Comparison of ENCODE assay signal across 8 cellular contexts in genomic region chr10:114767101-114767588, GRCh38. TPM values are rescaled to one million over a fixed set of nuclear protein-coding genes. Genes with fewer than 3 reads are reported as not detected.
DNase-seq lines count a peak whose midpoint lies in the region; ATAC-seq and TF ChIP-seq lines count a peak whose summit lies in the region.

No MANE protein-coding gene starts in this region.

- H3K79me2 ChIP-seq in KMS-11 (ENCODE audit: insufficient read depth, low read depth): no peaks in the 10 kb centered on the region

- H3K36me3 ChIP-seq in KMS-11 (ENCODE audit: insufficient read depth) (no peaks in the 10 kb centered on the region), right lobe of liver (no peaks in the 10 kb centered on the region), vagina (no peaks in the 10 kb centered on the region)

- in situ Hi-C loops in G401 (cut with HindIII; ENCODE audit: low sequenced_read_pairs): no loop called here

- peak overlapping the region; percentile 9; the same call in 1 of the 2 replicates for H3K9ac ChIP-seq in KMS-11

- H3K4me1 ChIP-seq in KMS-11 (ENCODE audit: low read depth, poor library complexity, severe bottlenecking): peaks cover 8% of the 10 kb centered on the region
- peaks cover 0 to 8% (median 2%) of the 10 kb centered on the region in 4 donors for H3K4me1 ChIP-seq in right lobe of liver
- H3K4me1 ChIP-seq in vagina: peaks cover 15% of the 10 kb centered on the region

- peak in 1 of 4 donors; percentile 56 for ATAC-seq in right lobe of liver
- ATAC-seq in GM19023 (IDR thresholded peaks at IDR 0.05; ENCODE audit: unreplicated experiment): no peak

- no peaks in the 10 kb centered on the region for H4K20me1 ChIP-seq in KMS-11 (ENCODE audit: insufficient read depth)

- H2AFZ ChIP-seq in KMS-11 (ENCODE audit: low read depth): peak overlapping the region; percentile 78; the same call in 1 of the 2 replicates

- DNase-seq in AG10803 (ENCODE audit: low read depth): peak; percentile 52
- peak in 9 of 61 donors; percentile 3 to 72 (median 17) for DNase-seq in caudate nucleus (lab: John Stamatoyannopoulos, UW)
- DNase-seq in right lobe of liver: no peak
- no peak for DNase-seq in vagina (ENCODE audit: extremely low spot score in 2 of 2)
- no peak for DNase-seq in NCI-H82 treated with DMSO at 0.1 percent for 48 hours (lab: John Stamatoyannopoulos, UW; ENCODE audit: unreplicated experiment)
- DNase-seq in G401 (ENCODE audit: low spot score): no peak

- H3K27ac ChIP-seq in KMS-11: no peak overlapping the region
- peak overlapping the region; percentile 64 for H3K27ac ChIP-seq in caudate nucleus (ENCODE audit: low read depth, low read length)
- H3K27ac ChIP-seq in right lobe of liver: no peak overlapping the region
- H3K27ac ChIP-seq in vagina: no peak overlapping the region

- peak overlapping the region; percentile 83 for H3K4me2 ChIP-seq in KMS-11

- intact Hi-C loops in right lobe of liver (cut with DNase I): no loop called here
- intact Hi-C loops in vagina (cut with DNase I): no loop called here

- WGBS in right lobe of liver (ENCODE audit: insufficient coverage, low coverage, low lambda C conversion rate, missing lambda C conversion rate): 17% methylated on average over 8 of the region's 8 CpGs

- H3K27me3 ChIP-seq in KMS-11 (ENCODE audit: insufficient read depth, low read depth) (no peaks in the 10 kb centered on the region), right lobe of liver (no peaks in the 10 kb centered on the region), vagina (no peaks in the 10 kb centered on the region)

- no peak for TF ChIP-seq CTCF in AG10803 (conservative IDR thresholded peaks at IDR 0.05; ENCODE audit: low read length)
- TF ChIP-seq CTCF in KMS-11 (conservative IDR thresholded peaks at IDR 0.05; ENCODE audit: low read depth, low read length): no peak
- TF ChIP-seq CTCF in right lobe of liver (IDR thresholded peaks at IDR 0.05): no peak
- TF ChIP-seq CTCF in vagina (IDR thresholded peaks at IDR 0.05): no peak

- TF ChIP-seq POLR2A in right lobe of liver (IDR thresholded peaks at IDR 0.05) (no peak), vagina (IDR thresholded peaks at IDR 0.05) (no peak)

- H3K9me3 ChIP-seq in right lobe of liver (no peaks in the 10 kb centered on the region), vagina (no peaks in the 10 kb centered on the region)

- H3K4me3 ChIP-seq in AG10803 (ENCODE audit: low read length): peak overlapping the region; percentile 46; the same call in 1 of the 2 replicates
- no peak overlapping the region for H3K4me3 ChIP-seq in KMS-11 (IDR thresholded peaks at IDR 0.05; ENCODE audit: insufficient read depth, low read depth, low read length)
- H3K4me3 ChIP-seq in right lobe of liver: peak overlapping the region; percentile 68 to 74 (median 73)
- peak overlapping the region; percentile 54 to 86 for H3K4me3 ChIP-seq in vagina

RNA-seq across cellular contexts. Expression of gene FHIP2A, which starts 54.4 kb away (rescaled TPM):
- 10 to 100 TPM; 17.4 to 22.8 (median 21.7) TPM for total RNA-seq in right lobe of liver
- 36.1 TPM for total RNA-seq in vagina
- total RNA-seq in G401 (2014; rRNA removed; shearing (Covaris generic)): 1.4 and 5.0 TPM in 2 replicates
